In genomic region chr6:35185302-35185681, GRCh38 we compare ENCODE assay signal across 12 cellular contexts. TPM values are rescaled to one million over a fixed set of nuclear protein-coding genes. Genes with fewer than 3 reads are reported as not detected.
DNase-seq lines count a peak whose midpoint lies in the region; ATAC-seq and TF ChIP-seq lines count a peak whose summit lies in the region.
"Had no signal": no experiment of that assay in that cellular context is flagged by ENCODE, and none has a peak within 500 bp of the region (broad histone marks: within the 10 kb centered on the region; RNA-seq: fewer than 3 reads in every experiment).

No MANE protein-coding gene starts in this region.

- no peak overlapping the region for H3K4me3 ChIP-seq in choroid plexus epithelial cell (ENCODE audit: low read depth, low read length)

- no peak for TF ChIP-seq CTCF in choroid plexus epithelial cell (conservative IDR thresholded peaks at IDR 0.05; ENCODE audit: low read depth, low read length)

- in situ Hi-C loops in G401 (cut with HindIII; ENCODE audit: low sequenced_read_pairs): no loop called here

- ATAC-seq in left lobe of liver: peak; percentile 94
- ATAC-seq: activated CD4-positive, CD25-positive, alpha-beta regulatory T cell treated with anti-CD3 and anti-CD28 coated beads, Interleukin-2, amount 50 U/mL, for 24 hours; natural killer cell treated with Interleukin-12 subunit alpha and Interleukin-12 subunit beta and Interleukin-15 and Interleukin-18, amount 100 ng/mL, for 72 hours had no signal

- DNase-seq in A172 (ENCODE audit: low spot score): peak; percentile 21
- peak; percentile 68 for DNase-seq in M059J (ENCODE audit: low read depth)
- peak; percentile 67 for DNase-seq in choroid plexus epithelial cell (ENCODE audit: low read depth)
- DNase-seq in left lobe of liver (ENCODE audit: low spot score): peak; percentile 57
- no peak for DNase-seq in COLO829 (ENCODE audit: low spot score)
- no peak for DNase-seq in NCI-H1417 (lab: John Stamatoyannopoulos, UW)
- DNase-seq in activated CD4-positive, alpha-beta T cell treated with anti-CD3 and anti-CD28 coated beads for 1 hour: no peak
- no peak for DNase-seq in G401 (ENCODE audit: low spot score)
- DNase-seq: hippocampal formation, NCI-H2081 had no signal

RNA-seq across cellular contexts. Expression of gene SCUBE3, which starts 28.5 kb away (rescaled TPM):
- total RNA-seq in A172 (2014; rRNA removed; shearing (Covaris generic)): 0.69 and 0.88 TPM in 2 replicates
- total RNA-seq in M059J (2014; rRNA removed; shearing (Covaris generic)): 0.12 TPM in 1 of 2 replicates, not detected in the other
- total RNA-seq in left lobe of liver: 0.03 TPM
- total RNA-seq in G401 (2014; rRNA removed; shearing (Covaris generic)): 0.12 and 0.24 TPM in 2 replicates

RNA-seq across cellular contexts. Expression of gene TCP11, which starts 44.2 kb away (rescaled TPM):
- not detected in 2 replicates for total RNA-seq in A172 (2014; rRNA removed; shearing (Covaris generic))
- total RNA-seq in M059J (2014; rRNA removed; shearing (Covaris generic)): not detected in 2 replicates
- not detected for total RNA-seq in left lobe of liver
- not detected in 2 replicates for total RNA-seq in G401 (2014; rRNA removed; shearing (Covaris generic))
- total RNA-seq: natural killer cell treated with Interleukin-12 subunit alpha and Interleukin-12 subunit beta and Interleukin-15 and Interleukin-18, amount 100 ng/mL, for 72 hours had no signal

Comparison
In these comparisons a context has a peak if more than half of its experiments do, and no peak if none do; other contexts are left out.
1. DNase-seq: peak in A172 (single experiment), M059J (single experiment), choroid plexus epithelial cell (single experiment) and left lobe of liver (single experiment); none in COLO829 (single experiment), NCI-H1417 (0 of 3), activated CD4-positive, alpha-beta T cell treated with anti-CD3 and anti-CD28 coated beads for 1 hour (single experiment) and G401 (single experiment).